Comparison of ENCODE assay signal across 8 cellular contexts in the genomic region with DNA sequence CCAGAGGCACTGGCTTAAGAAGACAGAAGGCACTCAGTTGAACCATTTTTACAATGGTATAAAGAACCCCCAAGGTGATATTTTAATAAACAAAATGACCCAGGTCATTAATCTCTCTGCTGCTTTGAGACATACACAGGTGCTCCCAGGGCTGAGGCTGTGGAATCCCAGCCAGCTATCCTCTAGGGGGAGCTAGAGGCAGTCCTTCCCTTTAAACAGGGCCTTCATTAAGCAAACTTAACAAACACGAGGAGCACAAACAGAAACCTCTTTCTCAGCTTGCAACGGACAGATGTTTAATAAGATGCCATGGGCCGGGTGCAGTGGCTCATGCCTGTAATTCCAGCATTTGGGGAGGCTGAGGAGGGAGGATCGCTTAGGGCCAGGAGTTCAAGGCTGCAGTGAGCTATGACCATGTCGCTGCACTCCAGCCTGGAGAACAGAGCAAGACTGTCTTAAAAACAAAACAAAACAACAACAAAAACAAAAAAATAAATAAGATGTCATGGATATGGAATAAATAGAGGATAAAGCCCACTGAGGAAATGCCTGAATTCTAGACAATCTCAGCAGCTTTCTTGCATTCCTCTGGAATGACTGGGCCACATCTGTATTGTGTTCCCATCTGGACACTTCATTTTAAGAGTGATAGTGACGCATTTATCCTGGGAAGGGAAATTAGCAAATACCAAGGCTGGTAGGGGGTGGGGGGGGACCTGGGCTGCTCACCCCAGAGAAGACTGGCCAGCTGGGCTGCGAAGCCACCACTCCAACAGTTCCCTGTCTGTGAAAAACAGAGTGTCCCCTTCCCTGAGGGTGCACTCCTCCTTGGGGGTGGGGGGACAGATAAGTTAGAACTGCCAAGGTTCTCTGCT.
DNase-seq lines count a peak whose midpoint lies in the region; ATAC-seq and TF ChIP-seq lines count a peak whose summit lies in the region.

No MANE protein-coding gene starts in this region.

- H3K36me3 ChIP-seq in H7 (replicated peaks; ENCODE audit: control insufficient read depth, insufficient read depth, low read length) (no peaks in the 10 kb centered on the region), WERI-Rb-1 (no peaks in the 10 kb centered on the region), lower lobe of right lung (no peaks in the 10 kb centered on the region), subcutaneous abdominal adipose tissue (ENCODE audit: control insufficient read depth in 5 of 5, insufficient read depth in 5 of 5, low read length in 5 of 5) (no peaks in the 10 kb centered on the region)

- H3K9ac ChIP-seq in subcutaneous abdominal adipose tissue (ENCODE audit: low read length in 5 of 5) = peak overlapping the region in 2 of 5 donors; percentile 12 to 54

- ATAC-seq in lower lobe of right lung = peak; percentile 74 to 77

- intact Hi-C loops in lower lobe of right lung (cut with DNase I) = no loop called here

- peak; percentile 89 for DNase-seq in AG20443 (ENCODE audit: low spot score)
- DNase-seq in H7 = peak; percentile 83
- DNase-seq in NCI-H226 = peak; percentile 61
- DNase-seq in WERI-Rb-1 = peak; percentile 69
- DNase-seq in coronary artery (ENCODE audit: low spot score) = no peak
- no peak for DNase-seq in lower lobe of right lung
- no peak for DNase-seq in mesenteric fat pad (ENCODE audit: low spot score)

- H3K4me3 ChIP-seq in H7 (ENCODE audit: insufficient read depth, low read depth, low read length) (no peak overlapping the region), WERI-Rb-1 (ENCODE audit: low read depth, low read length) (no peak overlapping the region), coronary artery (no peak overlapping the region), lower lobe of right lung (no peak overlapping the region), subcutaneous abdominal adipose tissue (ENCODE audit: low read depth in 1 of 5, low read length in 5 of 5) (no peak overlapping the region)

- H3K27ac ChIP-seq in WERI-Rb-1 (no peak overlapping the region), coronary artery (no peak overlapping the region), lower lobe of right lung (peak overlapping the region; percentile 50), subcutaneous abdominal adipose tissue (ENCODE audit: low read depth, low read length) (peak overlapping the region; percentile 92)

- TF ChIP-seq CTCF in WERI-Rb-1 (IDR thresholded peaks at IDR 0.05; ENCODE audit: low read depth, low read length) (peak; percentile 86), coronary artery (IDR thresholded peaks at IDR 0.05) (peak; percentile 36), lower lobe of right lung (IDR thresholded peaks at IDR 0.05) (peak; percentile 75)

- peaks cover 10% of the 10 kb centered on the region for H3K4me1 ChIP-seq in lower lobe of right lung
- peaks cover 12 to 44% (median 41%) of the 10 kb centered on the region in 5 donors for H3K4me1 ChIP-seq in subcutaneous abdominal adipose tissue (ENCODE audit: control insufficient read depth in 5 of 5, insufficient read depth in 5 of 5, low read length in 5 of 5)

- H3K27me3 ChIP-seq in H7 (ENCODE audit: control insufficient read depth, insufficient read depth, low read length) = no peaks in the 10 kb centered on the region
- no peaks in the 10 kb centered on the region for H3K27me3 ChIP-seq in WERI-Rb-1 (ENCODE audit: insufficient read depth, low read depth, severe bottlenecking)
- H3K27me3 ChIP-seq in lower lobe of right lung (ENCODE audit: low read depth) = no peaks in the 10 kb centered on the region
- H3K27me3 ChIP-seq in subcutaneous abdominal adipose tissue (ENCODE audit: control insufficient read depth in 5 of 5, insufficient read depth in 4 of 5, low read length in 5 of 5) = no peaks in the 10 kb centered on the region

- H3K9me3 ChIP-seq in WERI-Rb-1 (ENCODE audit: severe bottlenecking) = no peaks in the 10 kb centered on the region
- no peaks in the 10 kb centered on the region for H3K9me3 ChIP-seq in lower lobe of right lung
- H3K9me3 ChIP-seq in subcutaneous abdominal adipose tissue (ENCODE audit: control insufficient read depth in 5 of 5, low read length in 5 of 5) = no peaks in the 10 kb centered on the region

Comparison
In these comparisons a context has a peak if more than half of its experiments do, and no peak if none do; other contexts are left out.
1. DNase-seq: peak in AG20443 (single experiment), H7 (single experiment), NCI-H226 (single experiment) and WERI-Rb-1 (single experiment); none in coronary artery (single experiment), lower lobe of right lung (single experiment) and mesenteric fat pad (single experiment).
2. H3K27ac ChIP-seq: peak in lower lobe of right lung (single experiment) and subcutaneous abdominal adipose tissue (single experiment); none in WERI-Rb-1 (single experiment) and coronary artery (0 of 2).
3. CTCF ChIP-seq: peak in every context shown above with its lines; median percentile 86 in WERI-Rb-1; 75 in lower lobe of right lung; 36 in coronary artery.